In genomic region chr16:985237-985636, GRCh38 we compare ENCODE assay signal across 23 cellular contexts. TPM values are rescaled to one million over a fixed set of nuclear protein-coding genes. Genes with fewer than 3 reads are reported as not detected.
DNase-seq lines count a peak whose midpoint lies in the region; ATAC-seq and TF ChIP-seq lines count a peak whose summit lies in the region.
"Had no signal": no experiment of that assay in that cellular context is flagged by ENCODE, and none has a peak within 500 bp of the region (broad histone marks: within the 10 kb centered on the region; RNA-seq: fewer than 3 reads in every experiment).

No MANE protein-coding gene starts in this region.

- H3K27ac ChIP-seq in right atrium auricular region, result no peak overlapping the region
- H3K27ac ChIP-seq in dorsolateral prefrontal cortex, result peak overlapping the region in 57 of 59 donors; percentile 15 to 99 (median 84)
- H3K27ac ChIP-seq in tibial nerve, result peak overlapping the region; percentile 56 to 88 (median 64)
- H3K27ac ChIP-seq in CD8-positive, alpha-beta memory T cell (ENCODE audit: low read depth, low read length), result no peak overlapping the region
- H3K27ac ChIP-seq in GM23248, result no peak overlapping the region

- no peak overlapping the region for H2AFZ ChIP-seq in GM23248

- no peaks in the 10 kb centered on the region for H3K9me2 ChIP-seq in GM23248 (ENCODE audit: insufficient read depth)

- H3K9ac ChIP-seq in GM23248, result no peak overlapping the region

- H3K4me3 Mint-ChIP-seq in neural crest cell, result peak overlapping the region; percentile 58
- H3K4me3 Mint-ChIP-seq in CD8-positive, alpha-beta memory T cell, result no peak overlapping the region
- H3K4me3 Mint-ChIP-seq: B cell, HFFc6 had no signal

- CTCF ChIA-PET in CD8-positive, alpha-beta memory T cell (lab: Charles Lee), result interaction anchor here (1.5 kb wide), 1 partner anchor 11 kb away, joined by 4 read pairs; no protein-coding TSS in a partner anchor

- peak; percentile 68 for DNase-seq in Right ventricle myocardium inferior (ENCODE audit: missing footprints)
- no peak for DNase-seq in right atrium auricular region (ENCODE audit: low spot score)
- DNase-seq in dorsolateral prefrontal cortex, result peak in 7 of 10 donors; percentile 67 to 85 (median 78)
- DNase-seq in neural crest cell (ENCODE audit: low read depth, low spot score), result no peak
- no peak for DNase-seq in tibial nerve (ENCODE audit: low spot score in 2 of 2)
- no peak for DNase-seq in iPS-NIHi11 (ENCODE audit: low spot score)
- no peak for DNase-seq in CD8-positive, alpha-beta memory T cell
- no peak for DNase-seq in GM23248
- DNase-seq: 8988T; Calu3; CD4-positive, alpha-beta memory T cell; DMS53; EL; H7; HFFc6; KBM-7; NCI-H1105 treated with DMSO at 0.1 percent for 48 hours; NCI-H1694; NCI-H510A treated with DMSO at 0.1 percent for 48 hours; RPMI8226; SIG-M5 had no signal

- H3K9me3 ChIP-seq in right atrium auricular region (no peaks in the 10 kb centered on the region), tibial nerve (no peaks in the 10 kb centered on the region), GM23248 (ENCODE audit: low read depth) (no peaks in the 10 kb centered on the region)
- no peaks in the 10 kb centered on the region for H3K9me3 ChIP-seq in CD8-positive, alpha-beta memory T cell (ENCODE audit: low read length)

- no peak for ATAC-seq in Right ventricle myocardium inferior

- TF ChIP-seq EP300 in tibial nerve (IDR thresholded peaks at IDR 0.05), result peak in 1 of 2 donors; percentile 63

- POLR2A ChIA-PET in CD8-positive, alpha-beta memory T cell (lab: Charles Lee), result no interaction called here

- H3K27me3 Mint-ChIP-seq in neural crest cell (ENCODE audit: low read depth), result peaks cover 14% of the 10 kb centered on the region
- H3K27me3 Mint-ChIP-seq in CD8-positive, alpha-beta memory T cell, result peaks cover 0 to 5% of the 10 kb centered on the region in 2 donors
- H3K27me3 Mint-ChIP-seq: B cell had no signal

- WGBS in tibial nerve, 2 donors, result 55 to 60% methylated on average over 19 to 22 of the region's 23 CpGs
- 90 to 95% methylated on average over 11 to 23 of the region's 23 CpGs for WGBS in GM23248 (ENCODE audit: low coverage in 1 of 2, low lambda C conversion rate in 2 of 2, missing lambda C conversion rate in 2 of 2), 2 experiments

- H3K36me3 Mint-ChIP-seq in neural crest cell (ENCODE audit: low read depth), result peaks cover 2% of the 10 kb centered on the region
- no peaks in the 10 kb centered on the region for H3K36me3 Mint-ChIP-seq in CD8-positive, alpha-beta memory T cell
- H3K36me3 Mint-ChIP-seq: CD4-positive, alpha-beta memory T cell had no signal

- intact Hi-C loops in Right ventricle myocardium inferior (cut with DNase I), result no loop called here
- intact Hi-C loops in dorsolateral prefrontal cortex (cut with DNase I), result loop anchor here (1.0 to 10.0 kb wide), 4 partner anchors 61 to 260 kb away; partner anchors contain the start of genes ANTKMT (in 1 of the 2), CCDC78 (in 1 of the 2) and HAGHL (in 1 of the 2)

- peak in 1 of 2 donors; percentile 13 for TF ChIP-seq POLR2A in tibial nerve (IDR thresholded peaks at IDR 0.05)

- H3K9me3 Mint-ChIP-seq in neural crest cell, result no peaks in the 10 kb centered on the region
- H3K9me3 Mint-ChIP-seq in CD8-positive, alpha-beta memory T cell, result peaks cover 0 to 2% (median 0%) of the 10 kb centered on the region in 5 donors
- H3K9me3 Mint-ChIP-seq: HFFc6 had no signal

- no peak for TF ChIP-seq CTCF in right atrium auricular region (IDR thresholded peaks at IDR 0.05)
- TF ChIP-seq CTCF in dorsolateral prefrontal cortex (IDR thresholded peaks at IDR 0.05 in 54 of 56, conservative IDR thresholded peaks at IDR 0.05 in 2 of 56; ENCODE audit: low read depth in 1 of 56, partially characterized antibody in 56 of 56), result peak in 33 of 56 donors; percentile 6 to 61 (median 36)
- no peak for TF ChIP-seq CTCF in neural crest cell (conservative IDR thresholded peaks at IDR 0.05)
- TF ChIP-seq CTCF in tibial nerve (IDR thresholded peaks at IDR 0.05), result peak in 3 of 5 experiments; percentile 8 to 16 (median 15)

- H3F3A ChIP-seq in GM23248 (ENCODE audit: insufficient read depth), result no peaks in the 10 kb centered on the region

- H4K20me1 ChIP-seq in GM23248 (ENCODE audit: insufficient read depth), result no peaks in the 10 kb centered on the region

- H3K27me3 ChIP-seq in right atrium auricular region (no peaks in the 10 kb centered on the region), dorsolateral prefrontal cortex (peaks cover 0 to 17% (median 0%) of the 10 kb centered on the region in 45 donors), tibial nerve (peaks cover 0 to 27% of the 10 kb centered on the region in 2 donors), GM23248 (replicated peaks; ENCODE audit: insufficient read depth) (peaks cover 4% of the 10 kb centered on the region; the same call in 1 of the 2 replicates)
- no peaks in the 10 kb centered on the region for H3K27me3 ChIP-seq in CD8-positive, alpha-beta memory T cell (ENCODE audit: insufficient read depth, low read length, poor library complexity, severe bottlenecking)

- no peak overlapping the region for H3K4me2 ChIP-seq in GM23248 (ENCODE audit: unreplicated experiment)

- no peaks in the 10 kb centered on the region for H3K79me2 ChIP-seq in GM23248 (ENCODE audit: insufficient read depth)

- H3K4me1 ChIP-seq in right atrium auricular region (peaks cover 0 to 27% of the 10 kb centered on the region in 2 donors), tibial nerve (peaks cover 0 to 78% (median 28%) of the 10 kb centered on the region in 4 donors), GM23248 (ENCODE audit: insufficient read depth) (no peaks in the 10 kb centered on the region)
- peaks cover 4% of the 10 kb centered on the region for H3K4me1 ChIP-seq in CD8-positive, alpha-beta memory T cell (ENCODE audit: insufficient read depth, low read length)

- no peaks in the 10 kb centered on the region for H3K36me3 ChIP-seq in right atrium auricular region
- peaks cover 0 to 8% (median 0%) of the 10 kb centered on the region in 3 donors for H3K36me3 ChIP-seq in tibial nerve
- no peaks in the 10 kb centered on the region for H3K36me3 ChIP-seq in CD8-positive, alpha-beta memory T cell (ENCODE audit: insufficient read depth, low read length)
- H3K36me3 ChIP-seq in GM23248 (ENCODE audit: low read depth), result no peaks in the 10 kb centered on the region

- no peak overlapping the region for H3K27ac Mint-ChIP-seq in neural crest cell (ENCODE audit: unreplicated experiment)
- H3K27ac Mint-ChIP-seq in CD8-positive, alpha-beta memory T cell, result no peak overlapping the region
- H3K27ac Mint-ChIP-seq: B cell, HFFc6 had no signal

- H3K4me3 ChIP-seq in right atrium auricular region, result no peak overlapping the region
- peak overlapping the region in 42 of 59 donors; percentile 3 to 88 (median 68) for H3K4me3 ChIP-seq in dorsolateral prefrontal cortex
- H3K4me3 ChIP-seq in tibial nerve, result peak overlapping the region in 2 of 4 donors; percentile 22 to 65
- H3K4me3 ChIP-seq in CD8-positive, alpha-beta memory T cell (ENCODE audit: low read length), result no peak overlapping the region
- no peak overlapping the region for H3K4me3 ChIP-seq in GM23248

- in situ Hi-C loops in GM23248 (cut with MboI), result no loop called here

- peaks cover 10% of the 10 kb centered on the region for H3K4me1 Mint-ChIP-seq in neural crest cell
- no peaks in the 10 kb centered on the region for H3K4me1 Mint-ChIP-seq in CD8-positive, alpha-beta memory T cell
- H3K4me1 Mint-ChIP-seq: B cell; CD4-positive, alpha-beta memory T cell had no signal

RNA-seq across cellular contexts. Expression of gene SOX8, which starts 3.7 kb away (rescaled TPM):
- total RNA-seq in Right ventricle myocardium inferior (0.89 TPM), right atrium auricular region (1 to 10 TPM; 1.0 to 1.6 TPM), dorsolateral prefrontal cortex (100 to 1,000 TPM in 11 of 120 experiments, 10 to 100 TPM in 109; 17.7 to 191 (median 59.0) TPM), neural crest cell (19.4 and 19.8 TPM in 2 replicates), tibial nerve (10 to 100 TPM; 51.3 to 74.5 (median 66.3) TPM)
- under 1 TPM; 0.39 to 0.62 TPM for total RNA-seq in CD8-positive, alpha-beta memory T cell
- polyA plus RNA-seq in CD8-positive, alpha-beta memory T cell, result 0.39 TPM
- 0.43 and 0.89 TPM in 2 replicates for total RNA-seq in GM23248 (2014; rRNA removed; shearing (Covaris generic))
- 0.08 and 0.15 TPM in 2 replicates for polyA plus RNA-seq in GM23248 (2016; fragmentation: Nextera tagmentation; extraction: Ambion mirVana)
- polyA plus RNA-seq: AG04450 had no signal

RNA-seq across cellular contexts. Expression of gene LMF1, which starts 14.5 kb away (rescaled TPM):
- total RNA-seq in Right ventricle myocardium inferior (8.1 TPM), right atrium auricular region (10 to 100 TPM; 11.9 to 14.1 TPM), dorsolateral prefrontal cortex (10 to 100 TPM; 26.2 to 68.7 (median 45.4) TPM), neural crest cell (16.0 and 19.4 TPM in 2 replicates), tibial nerve (10 to 100 TPM; 24.5 to 58.5 (median 31.8) TPM)
- total RNA-seq in CD8-positive, alpha-beta memory T cell, result 10 to 100 TPM; 11.7 to 14.0 TPM
- 15.8 TPM for polyA plus RNA-seq in CD8-positive, alpha-beta memory T cell
- total RNA-seq in GM23248 (2014; rRNA removed; shearing (Covaris generic)), result 37.8 and 53.0 TPM in 2 replicates
- polyA plus RNA-seq in GM23248 (2016; fragmentation: Nextera tagmentation; extraction: Ambion mirVana), result 23.1 and 24.6 TPM in 2 replicates

Comparison
In these comparisons a context has a peak if more than half of its experiments do, and no peak if none do; other contexts are left out.
1. DNase-seq: peak in Right ventricle myocardium inferior (single experiment) and dorsolateral prefrontal cortex (7 of 10); none in right atrium auricular region (single experiment), neural crest cell (single experiment), tibial nerve (0 of 2), iPS-NIHi11 (single experiment), CD8-positive, alpha-beta memory T cell (0 of 5) and GM23248 (single experiment).
2. H3K27ac ChIP-seq: peak in dorsolateral prefrontal cortex (57 of 59) and tibial nerve (4 of 4); none in right atrium auricular region (0 of 2), CD8-positive, alpha-beta memory T cell (single experiment) and GM23248 (single experiment).
3. H3K4me3 ChIP-seq: peak in dorsolateral prefrontal cortex (42 of 59); none in right atrium auricular region (0 of 2), CD8-positive, alpha-beta memory T cell (single experiment) and GM23248 (single experiment).
4. CTCF ChIP-seq: peak in dorsolateral prefrontal cortex (33 of 56) and tibial nerve (3 of 5); none in right atrium auricular region (0 of 2) and neural crest cell (single experiment).